ENCODE assay signal across 1 cellular context in the genomic region with DNA sequence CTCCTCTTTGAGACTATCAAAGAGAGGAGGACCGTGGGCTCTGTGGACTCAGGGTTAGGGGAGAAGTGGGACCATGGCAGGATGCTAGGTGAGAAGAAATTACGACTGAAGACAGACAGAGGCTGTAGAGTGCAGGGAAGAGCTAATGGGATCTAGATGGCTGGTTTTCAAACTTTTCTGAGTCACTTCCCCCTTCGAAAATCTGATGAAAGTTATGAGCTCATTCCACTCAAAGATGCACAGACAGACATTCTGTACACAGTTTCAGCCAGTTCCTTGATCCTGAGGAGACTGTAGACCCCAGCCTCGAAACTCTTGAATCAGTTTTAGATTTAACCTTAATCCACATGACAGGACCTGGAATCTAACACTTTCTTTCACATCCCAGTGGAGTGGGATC.
TF ChIP-seq lines count a peak whose summit lies in the region.

No MANE protein-coding gene starts in this region.

TF ChIP-seq in WTC11, 78 proteins besides CTCF, POLR2A, EP300 and RAD21 (continued from another document):
- TF ChIP-seq GRHL2 (CRISPR knock-in tag; IDR thresholded peaks at IDR 0.05; ENCODE audit: insufficient replicate concordance, severe bottlenecking) (no peak), ZNF263 (CRISPR knock-in tag; IDR thresholded peaks at IDR 0.05; ENCODE audit: low read depth) (no peak)
TF ChIP-seq in WTC11: peak in this region for 0.
